1 cellular context compared by ENCODE assay signal in the genomic region with DNA sequence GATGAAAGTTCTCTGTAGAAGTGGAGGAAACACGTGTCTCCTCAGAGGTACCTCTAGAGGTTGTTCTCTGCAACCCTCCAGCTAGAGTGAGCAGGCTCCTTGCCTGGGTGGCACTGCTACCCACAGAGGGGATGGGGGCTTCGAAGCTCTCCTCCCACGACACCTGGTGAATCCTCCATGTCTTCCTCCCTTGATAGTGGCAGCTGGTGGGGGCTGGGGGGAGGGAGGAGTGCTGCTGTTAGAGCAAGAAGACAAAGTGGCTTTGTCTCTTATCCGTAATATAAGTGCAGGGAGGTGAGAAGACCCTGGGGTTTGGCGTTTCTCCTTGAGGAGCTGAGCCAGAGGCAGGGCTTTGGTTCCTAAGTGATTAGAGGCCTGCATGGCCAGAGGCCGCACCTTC.
TF ChIP-seq lines count a peak whose summit lies in the region.

No MANE protein-coding gene starts in this region.

TF ChIP-seq in neural cell, 6 proteins besides CTCF, POLR2A, EP300 and RAD21 (continued from another document):
- TF ChIP-seq, protein P1, sequence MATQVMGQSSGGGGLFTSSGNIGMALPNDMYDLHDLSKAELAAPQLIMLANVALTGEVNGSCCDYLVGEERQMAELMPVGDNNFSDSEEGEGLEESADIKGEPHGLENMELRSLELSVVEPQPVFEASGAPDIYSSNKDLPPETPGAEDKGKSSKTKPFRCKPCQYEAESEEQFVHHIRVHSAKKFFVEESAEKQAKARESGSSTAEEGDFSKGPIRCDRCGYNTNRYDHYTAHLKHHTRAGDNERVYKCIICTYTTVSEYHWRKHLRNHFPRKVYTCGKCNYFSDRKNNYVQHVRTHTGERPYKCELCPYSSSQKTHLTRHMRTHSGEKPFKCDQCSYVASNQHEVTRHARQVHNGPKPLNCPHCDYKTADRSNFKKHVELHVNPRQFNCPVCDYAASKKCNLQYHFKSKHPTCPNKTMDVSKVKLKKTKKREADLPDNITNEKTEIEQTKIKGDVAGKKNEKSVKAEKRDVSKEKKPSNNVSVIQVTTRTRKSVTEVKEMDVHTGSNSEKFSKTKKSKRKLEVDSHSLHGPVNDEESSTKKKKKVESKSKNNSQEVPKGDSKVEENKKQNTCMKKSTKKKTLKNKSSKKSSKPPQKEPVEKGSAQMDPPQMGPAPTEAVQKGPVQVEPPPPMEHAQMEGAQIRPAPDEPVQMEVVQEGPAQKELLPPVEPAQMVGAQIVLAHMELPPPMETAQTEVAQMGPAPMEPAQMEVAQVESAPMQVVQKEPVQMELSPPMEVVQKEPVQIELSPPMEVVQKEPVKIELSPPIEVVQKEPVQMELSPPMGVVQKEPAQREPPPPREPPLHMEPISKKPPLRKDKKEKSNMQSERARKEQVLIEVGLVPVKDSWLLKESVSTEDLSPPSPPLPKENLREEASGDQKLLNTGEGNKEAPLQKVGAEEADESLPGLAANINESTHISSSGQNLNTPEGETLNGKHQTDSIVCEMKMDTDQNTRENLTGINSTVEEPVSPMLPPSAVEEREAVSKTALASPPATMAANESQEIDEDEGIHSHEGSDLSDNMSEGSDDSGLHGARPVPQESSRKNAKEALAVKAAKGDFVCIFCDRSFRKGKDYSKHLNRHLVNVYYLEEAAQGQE (IDR thresholded peaks at IDR 0.05; ENCODE audit: borderline replicate concordance) = no peak
